ENCODE assay signal across 26 cellular contexts in genomic region chr4:15740764-15741404, GRCh38. TPM values are rescaled to one million over a fixed set of nuclear protein-coding genes. Genes with fewer than 3 reads are reported as not detected.
"Had no signal": no experiment of that assay in that cellular context is flagged by ENCODE, and none has a peak within 500 bp of the region (broad histone marks: within the 10 kb centered on the region; RNA-seq: fewer than 3 reads in every experiment).

No MANE protein-coding gene starts in this region.

- H3K36me3 ChIP-seq: adrenal gland, SJCRH30 had no signal

- H3K9ac ChIP-seq: SK-N-SH had no signal

- H3K4me2 ChIP-seq: SK-N-SH had no signal

- H3K27me3 ChIP-seq: adrenal gland had no signal

- ATAC-seq: activated CD4-positive, alpha-beta T cell treated with anti-CD3 and anti-CD28 coated beads for 36 hours; activated CD8-positive, alpha-beta T cell treated with anti-CD3 and anti-CD28 coated beads for 36 hours; K562; Panc1 had no signal

- H3K27ac ChIP-seq: adrenal gland, SJCRH30, VCaP had no signal

- H3K4me3 ChIP-seq: adrenal gland, K562, SJCRH30 had no signal

- H3K9me3 ChIP-seq: adrenal gland, SK-N-SH had no signal

- DNase-seq: activated CD4-positive, alpha-beta T cell treated with anti-CD3 and anti-CD28 coated beads for 36 hours; activated CD4-positive, alpha-beta T cell treated with anti-CD3 and anti-CD28 coated beads, Interleukin-2, amount 50 U/mL, for 1 hour; activated CD8-positive, alpha-beta memory T cell treated with anti-CD3 and anti-CD28 coated beads, Interleukin-2, amount 50 U/mL, for 48 hours; activated CD8-positive, alpha-beta T cell treated with anti-CD3 and anti-CD28 coated beads for 36 hours; activated naive CD4-positive, alpha-beta T cell treated with anti-CD3 and anti-CD28 coated beads, Interleukin-2, amount 50 U/mL, for 16 hours; activated naive CD8-positive, alpha-beta T cell treated with anti-CD3 and anti-CD28 coated beads, Interleukin-2, amount 10 ng/mL, durations not matched to agents 7 days and 5 days; activated T-cell treated with anti-CD3 and anti-CD28 coated beads, Interleukin-2, amount 50 U/mL, for 1 hour; adrenal gland; anterior cingulate cortex; cerebellar nuclear complex; Karpas-422; NCI-H1105 treated with DMSO at 0.1 percent for 48 hours; NCI-H2029; NCI-H510A treated with DMSO at 0.1 percent for 48 hours; NCI-H69; NK-92 treated with Interleukin-12 subunit alpha and Interleukin-12 subunit beta, amount 100 ng/mL, for 24 hours; OCI-M1; Right ventricle myocardium superior; RPMI8226; SJCRH30; SK-N-SH; T-helper 1 cell had no signal

- H3K4me1 ChIP-seq: adrenal gland, SJCRH30 had no signal

- FAIRE-seq: colon, K562 had no signal

RNA-seq across cellular contexts. Expression of gene BST1, which starts 38.0 kb away (rescaled TPM):
- total RNA-seq: K562 had no signal
